Comparison of ENCODE assay signal across 16 cellular contexts in the genomic region with DNA sequence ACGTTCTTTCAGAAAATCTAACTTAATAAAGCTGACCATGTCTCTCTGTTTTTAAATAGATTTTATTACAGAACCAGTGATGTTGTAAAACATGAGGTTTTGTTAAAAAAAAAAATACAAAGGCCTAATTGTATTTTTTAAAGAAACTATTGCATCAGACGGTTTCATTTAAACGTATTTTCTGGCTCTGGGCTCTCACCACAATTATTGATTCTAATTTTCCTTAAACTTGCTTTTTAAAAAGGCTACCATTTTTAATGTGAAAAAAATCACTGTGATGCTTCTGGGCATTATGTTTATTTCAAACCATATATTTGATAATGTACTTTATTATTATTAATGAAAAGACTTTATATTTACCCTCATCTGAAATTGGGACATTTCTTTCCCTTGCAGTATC.
DNase-seq lines count a peak whose midpoint lies in the region; ATAC-seq, FAIRE-seq and TF ChIP-seq lines count a peak whose summit lies in the region.
"Had no signal": no experiment of that assay in that cellular context is flagged by ENCODE, and none has a peak within 500 bp of the region (broad histone marks: within the 10 kb centered on the region; RNA-seq: fewer than 3 reads in every experiment).

No MANE protein-coding gene starts in this region.

- H3K9me3 ChIP-seq in SK-N-SH, result no peaks in the 10 kb centered on the region
- H3K9me3 ChIP-seq in mammary epithelial cell (replicated peaks; ENCODE audit: insufficient read depth, low read length), result no peaks in the 10 kb centered on the region

- CTCF ChIA-PET in SK-N-SH (lab: Yijun Ruan, JAX), result interaction anchor here (0.6 to 1.3 kb wide), 3 partner anchors 10 to 78 kb away, joined by 3 to 4 read pairs (median 3); no protein-coding TSS in a partner anchor
- CTCF ChIA-PET in mammary epithelial cell (lab: Charles Lee; ENCODE audit: low non-redundant PET), result no interaction called here

- peak; percentile 30 for FAIRE-seq in frontal cortex (lab: Jason Lieb, UNC)

- in situ Hi-C loops in mammary epithelial cell (cut with MboI; ENCODE audit: low sequenced_read_pairs in 2 of 2), result loop anchor here in 1 of 2 donors (25.0 kb wide), 1 partner anchor 480 kb away; no protein-coding TSS in a partner anchor

- TF ChIP-seq EP300 in SK-N-SH (IDR thresholded peaks at IDR 0.05; ENCODE audit: borderline replicate concordance in 1 of 2, low read depth in 1 of 2, low read length in 1 of 2), result no peak

- peaks cover 12% of the 10 kb centered on the region for H3F3A ChIP-seq in SK-N-SH (replicated peaks; ENCODE audit: insufficient read depth)

- no peak overlapping the region for H3K4me3 ChIP-seq in SK-N-SH (ENCODE audit: low read depth in 2 of 2, low read length in 1 of 2)
- no peak overlapping the region for H3K4me3 ChIP-seq in mammary epithelial cell (replicated peaks in 1 of 3; ENCODE audit: insufficient read depth in 1 of 3, low read depth in 2 of 3, low read length in 3 of 3)

- H3K27ac ChIP-seq in SK-N-SH (ENCODE audit: low read depth in 2 of 2, low read length in 1 of 2) (peak overlapping the region; percentile 49 to 71), mammary epithelial cell (ENCODE audit: insufficient read depth, low read depth, low read length) (peak overlapping the region; percentile 64)

- dilution Hi-C loops in mammary epithelial cell (cut with HindIII; ENCODE audit: low sequenced_read_pairs), result no loop called here

- H3K9ac ChIP-seq in SK-N-SH (no peak overlapping the region), mammary epithelial cell (ENCODE audit: insufficient read depth, low read length) (no peak overlapping the region)

- H3K27me3 ChIP-seq in SK-N-SH (ENCODE audit: insufficient read depth) (no peaks in the 10 kb centered on the region), mammary epithelial cell (ENCODE audit: insufficient read depth, low read length) (no peaks in the 10 kb centered on the region)

- no peak for ATAC-seq in SK-N-SH treated with all-trans-retinoic acid at 6 μM for 48 hours
- no peak for ATAC-seq in GM19035 (IDR thresholded peaks at IDR 0.05; ENCODE audit: unreplicated experiment)
- no peak for ATAC-seq in GM19328 (IDR thresholded peaks at IDR 0.05; ENCODE audit: unreplicated experiment)
- ATAC-seq in GM19452 (IDR thresholded peaks at IDR 0.05; ENCODE audit: unreplicated experiment), result no peak

- TF ChIP-seq CTCF in SK-N-SH (IDR thresholded peaks at IDR 0.05) (no peak), mammary epithelial cell (conservative IDR thresholded peaks at IDR 0.05 in 1 of 2, IDR thresholded peaks at IDR 0.05 in 1 of 2; ENCODE audit: extremely low read depth in 1 of 2, insufficient read depth in 1 of 2, low read depth in 1 of 2, low read length in 2 of 2) (no peak)

- BruUV-seq in mammary epithelial cell (replicated peaks; lab: Mats Ljungman, UMichigan), result TSS peak; percentile 22

- H2AFZ ChIP-seq in SK-N-SH (ENCODE audit: low read depth) (no peak overlapping the region), mammary epithelial cell (ENCODE audit: low read depth, low read length) (no peak overlapping the region)

- H3K4me2 ChIP-seq in SK-N-SH (no peak overlapping the region), mammary epithelial cell (ENCODE audit: insufficient read depth, low read depth, low read length) (no peak overlapping the region)

- DNase-seq in SK-N-SH (no peak), mammary epithelial cell (no peak), frontal cortex (ENCODE audit: low spot score in 2 of 2) (no peak), GM19240 (ENCODE audit: insufficient read length, low spot score) (no peak)
- DNase-seq: 8988T, COR-L47, GOT3, NCI-H1436, NCI-H1930, NCI-H510A treated with DMSO at 0.1 percent for 48 hours, NCI-H774, SHP77 had no signal

- H3K79me2 ChIP-seq in SK-N-SH (ENCODE audit: insufficient read depth), result no peaks in the 10 kb centered on the region
- no peaks in the 10 kb centered on the region for H3K79me2 ChIP-seq in mammary epithelial cell (ENCODE audit: insufficient read depth, low read length)

- no peak for TF ChIP-seq RAD21 in SK-N-SH (IDR thresholded peaks at IDR 0.05; ENCODE audit: low read length)

- intact Hi-C loops in mammary epithelial cell (cut with micrococcal nuclease), result no loop called here

- H3K36me3 ChIP-seq in SK-N-SH (replicated peaks in 1 of 2; ENCODE audit: control insufficient read depth in 1 of 2, insufficient read depth in 2 of 2, low read length in 1 of 2) (no peaks in the 10 kb centered on the region), mammary epithelial cell (ENCODE audit: insufficient read depth, low read length) (no peaks in the 10 kb centered on the region)

- no peaks in the 10 kb centered on the region for H3K9me2 ChIP-seq in SK-N-SH

- 42% methylated on average over 3 of the region's 3 CpGs for WGBS in SK-N-SH (ENCODE audit: low lambda C conversion rate)
- WGBS in mammary epithelial cell (ENCODE audit: low coverage, missing lambda C conversion rate), result 12% methylated on average over 3 of the region's 3 CpGs

- H4K20me1 ChIP-seq in SK-N-SH (ENCODE audit: insufficient read depth), result no peaks in the 10 kb centered on the region
- H4K20me1 ChIP-seq in mammary epithelial cell (ENCODE audit: insufficient read depth, low read length), result no peaks in the 10 kb centered on the region

- POLR2A ChIA-PET in SK-N-SH (lab: Yijun Ruan, JAX), result no interaction called here

- H3K4me1 ChIP-seq in SK-N-SH (ENCODE audit: control insufficient read depth in 1 of 2, insufficient read depth in 2 of 2, low read depth in 1 of 2, low read length in 1 of 2) (peaks cover 34 to 57% of the 10 kb centered on the region in 2 experiments; a peak in 3 of 4 replicates), mammary epithelial cell (ENCODE audit: insufficient read depth, low read length) (peaks cover 31% of the 10 kb centered on the region)

TF ChIP-seq in SK-N-SH, 30 proteins besides CTCF, POLR2A, EP300 and RAD21 (continues in another document):
- TF ChIP-seq MXI1 (IDR thresholded peaks at IDR 0.05; ENCODE audit: low read depth, low read length) (no peak), SIN3A (IDR thresholded peaks at IDR 0.05; ENCODE audit: borderline replicate concordance, low read depth, low read length) (no peak), RCOR1 (IDR thresholded peaks at IDR 0.05; ENCODE audit: low read length) (no peak), POLR2AphosphoS5 (IDR thresholded peaks at IDR 0.05; ENCODE audit: low read depth, low read length) (no peak), CHD2 (IDR thresholded peaks at IDR 0.05; ENCODE audit: low read length, partially characterized antibody) (no peak), SMC3 (IDR thresholded peaks at IDR 0.05; ENCODE audit: low read depth, low read length) (no peak), PBX3 (IDR thresholded peaks at IDR 0.05) (no peak), YY1 (IDR thresholded peaks at IDR 0.05; ENCODE audit: low read depth) (no peak), RFX5 (IDR thresholded peaks at IDR 0.05; ENCODE audit: low read length) (no peak), FOXM1 (IDR thresholded peaks at IDR 0.05; ENCODE audit: low read depth) (no peak)
- TF ChIP-seq, protein P1, sequence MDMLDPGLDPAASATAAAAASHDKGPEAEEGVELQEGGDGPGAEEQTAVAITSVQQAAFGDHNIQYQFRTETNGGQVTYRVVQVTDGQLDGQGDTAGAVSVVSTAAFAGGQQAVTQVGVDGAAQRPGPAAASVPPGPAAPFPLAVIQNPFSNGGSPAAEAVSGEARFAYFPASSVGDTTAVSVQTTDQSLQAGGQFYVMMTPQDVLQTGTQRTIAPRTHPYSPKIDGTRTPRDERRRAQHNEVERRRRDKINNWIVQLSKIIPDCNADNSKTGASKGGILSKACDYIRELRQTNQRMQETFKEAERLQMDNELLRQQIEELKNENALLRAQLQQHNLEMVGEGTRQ (IDR thresholded peaks at IDR 0.05; ENCODE audit: borderline replicate concordance, low read depth, low read length), result no peak

TF ChIP-seq in SK-N-SH treated with all-trans-retinoic acid at 6 μM for 48 hours, 23 proteins besides CTCF, POLR2A, EP300 and RAD21:
- TF ChIP-seq ISL1 (CRISPR knock-in tag; IDR thresholded peaks at IDR 0.05) (no peak), POU6F1 (CRISPR knock-in tag; IDR thresholded peaks at IDR 0.05; ENCODE audit: borderline replicate concordance, low read depth) (no peak), SNAI2 (CRISPR knock-in tag; IDR thresholded peaks at IDR 0.05) (no peak)
